In genomic region chr7:158919686-158920085, GRCh38 we compare ENCODE assay signal across 24 cellular contexts.
DNase-seq lines count a peak whose midpoint lies in the region; ATAC-seq and TF ChIP-seq lines count a peak whose summit lies in the region.
"Had no signal": no experiment of that assay in that cellular context is flagged by ENCODE, and none has a peak within 500 bp of the region (broad histone marks: within the 10 kb centered on the region; RNA-seq: fewer than 3 reads in every experiment).

No MANE protein-coding gene starts in this region.

- H3K9me3 Mint-ChIP-seq in nephron progenitor cell, result no peaks in the 10 kb centered on the region
- H3K9me3 Mint-ChIP-seq: CD4-positive, alpha-beta memory T cell; CD4-positive, CD25-positive, alpha-beta regulatory T cell; CD8-positive, alpha-beta memory T cell had no signal

- DNase-seq in caudate nucleus (lab: John Stamatoyannopoulos, UW) (peak in 32 of 61 donors; percentile 4 to 78 (median 34)), head of caudate nucleus (peak in 41 of 42 donors; percentile 27 to 90 (median 64)), occipital lobe (lab: John Stamatoyannopoulos, UW) (peak; percentile 20), trophoblast cell (no peak), nephron progenitor cell (no peak), Peyer's patch (no peak)
- DNase-seq in effector CD4-positive, alpha-beta T cell, result no peak
- DNase-seq: ACHN; BE2C; C1 segment of cervical spinal cord; CD4-positive, alpha-beta memory T cell; CD4-positive, CD25-positive, alpha-beta regulatory T cell; CD8-positive, alpha-beta memory T cell; COR-L47; DMS 273 treated with DMSO at 0.1 percent for 48 hours; DMS153; DMS53; DMS79 treated with DMSO at 0.1 percent for 48 hours; GF-D8 had no signal

- no peak for TF ChIP-seq POLR2A in Peyer's patch (IDR thresholded peaks at IDR 0.05)

- H3K18ac ChIP-seq in trophoblast cell (ENCODE audit: low read length), result no peak overlapping the region

- H3K4ac ChIP-seq in trophoblast cell (ENCODE audit: low read depth, low read length), result no peak overlapping the region

- H3K79me1 ChIP-seq in trophoblast cell (ENCODE audit: low read length), result no peaks in the 10 kb centered on the region

- H3K14ac ChIP-seq in trophoblast cell (ENCODE audit: low read length), result no peak overlapping the region

- TF ChIP-seq CTCF in nephron progenitor cell (IDR thresholded peaks at IDR 0.05), result no peak
- no peak for TF ChIP-seq CTCF in Peyer's patch (IDR thresholded peaks at IDR 0.05)

- H3K9me3 ChIP-seq in trophoblast cell (ENCODE audit: insufficient read depth, low read depth, low read length) (peaks cover 22% of the 10 kb centered on the region), Peyer's patch (no peaks in the 10 kb centered on the region)
- H3K9me3 ChIP-seq: BE2C had no signal

- intact Hi-C loops in head of caudate nucleus (cut with DNase I), result no loop called here

- no peak overlapping the region for H3K4me3 Mint-ChIP-seq in nephron progenitor cell
- H3K4me3 Mint-ChIP-seq: CD14-positive monocyte; CD4-positive, alpha-beta memory T cell; CD4-positive, CD25-positive, alpha-beta regulatory T cell had no signal

- H2AK5ac ChIP-seq in trophoblast cell (ENCODE audit: low read length), result no peak overlapping the region

- no peak overlapping the region for H2AFZ ChIP-seq in trophoblast cell (ENCODE audit: insufficient read depth, low read length, poor library complexity)

- peaks cover 40 to 55% of the 10 kb centered on the region in 2 experiments for H3K36me3 ChIP-seq in trophoblast cell (ENCODE audit: control insufficient read depth in 1 of 2, insufficient read depth in 2 of 2, low read length in 2 of 2)
- H3K36me3 ChIP-seq in Peyer's patch, result peaks cover 0 to 78% (median 0%) of the 10 kb centered on the region in 3 donors

- no peak overlapping the region for H3K27ac Mint-ChIP-seq in nephron progenitor cell
- H3K27ac Mint-ChIP-seq: CD4-positive, CD25-positive, alpha-beta regulatory T cell had no signal

- H3K4me1 ChIP-seq in trophoblast cell (ENCODE audit: control insufficient read depth in 1 of 2, insufficient read depth in 2 of 2, low read length in 2 of 2), result no peaks in the 10 kb centered on the region
- no peaks in the 10 kb centered on the region for H3K4me1 ChIP-seq in Peyer's patch
- H3K4me1 ChIP-seq: A549, BE2C, BLaER1 had no signal

- H3K23ac ChIP-seq in trophoblast cell (ENCODE audit: low read length), result no peak overlapping the region

- H3K9ac ChIP-seq in trophoblast cell (ENCODE audit: low read length), result no peak overlapping the region
- H3K9ac ChIP-seq: BLaER1 had no signal

- H3K36me3 Mint-ChIP-seq in nephron progenitor cell (ENCODE audit: low read depth), result peaks cover 55% of the 10 kb centered on the region

- H4K8ac ChIP-seq in trophoblast cell (ENCODE audit: low read depth, low read length), result no peak overlapping the region

- H3K4me3 ChIP-seq in trophoblast cell (ENCODE audit: low read depth, low read length), result peak overlapping the region; percentile 26
- H3K4me3 ChIP-seq in Peyer's patch, result no peak overlapping the region
- H3K4me3 ChIP-seq: A549, BLaER1 had no signal

- H4K91ac ChIP-seq in trophoblast cell (ENCODE audit: low read depth, low read length), result no peak overlapping the region

- H3K4me1 Mint-ChIP-seq in nephron progenitor cell, result peaks cover 9% of the 10 kb centered on the region
- H3K4me1 Mint-ChIP-seq: CD14-positive monocyte; CD4-positive, alpha-beta memory T cell; CD4-positive, CD25-positive, alpha-beta regulatory T cell; CD8-positive, alpha-beta memory T cell had no signal

- H3K27ac ChIP-seq in caudate nucleus (ENCODE audit: low read depth, low read length), result no peak overlapping the region
- H3K27ac ChIP-seq in trophoblast cell (ENCODE audit: low read depth, low read length), result no peak overlapping the region
- no peak overlapping the region for H3K27ac ChIP-seq in Peyer's patch
- H3K27ac ChIP-seq: 22Rv1, A549, BLaER1 had no signal

- no peak overlapping the region for H4K12ac ChIP-seq in trophoblast cell (ENCODE audit: low read depth, low read length)

- ATAC-seq in SK-N-SH treated with all-trans-retinoic acid at 6 μM for 48 hours, result no peak
- ATAC-seq: A549 had no signal

- H2BK120ac ChIP-seq in trophoblast cell (ENCODE audit: insufficient read depth, low read length, poor library complexity), result no peak overlapping the region

- H2BK12ac ChIP-seq in trophoblast cell (ENCODE audit: low read length), result no peak overlapping the region

- no peaks in the 10 kb centered on the region for H3K27me3 ChIP-seq in trophoblast cell (ENCODE audit: insufficient read depth, low read length)
- H3K27me3 ChIP-seq in Peyer's patch, result no peaks in the 10 kb centered on the region
- H3K27me3 ChIP-seq: BE2C, BLaER1 had no signal

- H3K79me2 ChIP-seq in trophoblast cell (ENCODE audit: control insufficient read depth, insufficient read depth, low read length, poor library complexity), result no peaks in the 10 kb centered on the region

- H2BK5ac ChIP-seq in trophoblast cell (ENCODE audit: low read depth, low read length, poor library complexity), result no peak overlapping the region

- H3K4me2 ChIP-seq in trophoblast cell (ENCODE audit: low read length), result no peak overlapping the region
- H3K4me2 ChIP-seq: A549, BLaER1 had no signal

- H3K27me3 Mint-ChIP-seq in nephron progenitor cell (ENCODE audit: low read depth, poor library complexity), result no peaks in the 10 kb centered on the region
- H3K27me3 Mint-ChIP-seq: CD4-positive, alpha-beta memory T cell; CD4-positive, CD25-positive, alpha-beta regulatory T cell; CD8-positive, alpha-beta memory T cell had no signal

- WGBS in trophoblast cell (ENCODE audit: extremely low coverage, insufficient coverage, insufficient read length), result no CpG with 5 or more reads among the region's 17 CpGs

TF ChIP-seq in SK-N-SH treated with all-trans-retinoic acid at 6 μM for 48 hours, 23 proteins besides CTCF, POLR2A, EP300 and RAD21:
- TF ChIP-seq BACH2 (CRISPR knock-in tag; IDR thresholded peaks at IDR 0.05; ENCODE audit: borderline replicate concordance) (no peak), RARB (CRISPR knock-in tag; IDR thresholded peaks at IDR 0.05) (no peak), ZFP30 (CRISPR knock-in tag; IDR thresholded peaks at IDR 0.05) (no peak), ZC3H10 (CRISPR knock-in tag; IDR thresholded peaks at IDR 0.05) (no peak)

Comparison
In these comparisons a context has a peak if more than half of its experiments do, and no peak if none do; other contexts are left out.
1. DNase-seq: peak in caudate nucleus (32 of 61), head of caudate nucleus (41 of 42) and occipital lobe (single experiment); none in trophoblast cell (0 of 2), effector CD4-positive, alpha-beta T cell (single experiment), nephron progenitor cell (single experiment) and Peyer's patch (0 of 3).